ENCODE assay signal across 8 cellular contexts in the genomic region with DNA sequence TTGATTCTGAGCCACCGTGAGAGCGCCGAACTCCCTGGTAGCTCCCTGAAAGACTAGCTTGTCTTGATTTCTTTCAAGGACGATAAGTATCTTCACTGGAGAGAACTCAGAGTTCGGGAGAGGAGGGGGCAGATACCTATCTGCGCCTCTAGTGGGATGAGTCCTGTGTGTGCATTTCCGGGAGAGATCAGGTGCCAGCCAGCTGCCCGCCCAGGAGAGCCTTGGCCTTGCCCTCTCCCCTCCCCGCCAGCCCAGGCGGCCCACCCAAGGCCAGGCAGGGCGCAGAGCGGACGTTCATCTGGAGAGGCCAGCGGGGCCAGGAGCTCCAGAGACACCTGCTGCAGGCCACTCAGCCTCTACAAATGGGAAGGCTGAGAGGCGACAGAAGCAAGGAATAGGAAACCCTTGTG. TPM values are rescaled to one million over a fixed set of nuclear protein-coding genes. Genes with fewer than 3 reads are reported as not detected.
A peak's percentile ranks its signal among the peaks of the same experiment; 100 is the strongest.
DNase-seq lines count a peak whose midpoint lies in the region; ATAC-seq and TF ChIP-seq lines count a peak whose summit lies in the region.

No MANE protein-coding gene starts in this region.

- no peak for ATAC-seq in GM21390 (IDR thresholded peaks at IDR 0.05; ENCODE audit: unreplicated experiment)
- ATAC-seq in GM21786 (IDR thresholded peaks at IDR 0.05; ENCODE audit: unreplicated experiment) = no peak
- ATAC-seq in HG03520 (IDR thresholded peaks at IDR 0.05; ENCODE audit: unreplicated experiment) = no peak

- peaks cover 33% of the 10 kb centered on the region for H3K4me1 ChIP-seq in ectodermal cell (ENCODE audit: control insufficient read depth, insufficient read depth, low read length)
- H3K4me1 ChIP-seq in muscle layer of duodenum (ENCODE audit: control insufficient read depth in 1 of 2, insufficient read depth in 2 of 2, low read length in 2 of 2) = peaks cover 13 to 53% of the 10 kb centered on the region in 2 donors

- H3K9me3 ChIP-seq in ectodermal cell (ENCODE audit: control insufficient read depth, low read length) (no peaks in the 10 kb centered on the region), muscle layer of duodenum (ENCODE audit: control insufficient read depth in 1 of 2, low read length in 2 of 2) (no peaks in the 10 kb centered on the region)

- in situ Hi-C loops in GM13976 (cut with MboI; ENCODE audit: low sequenced_read_pairs, unreplicated experiment) = loop anchor here (10.0 kb wide), 1 partner anchor 84 kb away; no protein-coding TSS in a partner anchor

- H3K27me3 ChIP-seq in ectodermal cell (ENCODE audit: control insufficient read depth, insufficient read depth, low read length, poor library complexity, severe bottlenecking) (peaks cover 57% of the 10 kb centered on the region), muscle layer of duodenum (ENCODE audit: low read depth, low read length) (no peaks in the 10 kb centered on the region)

- H3K4me3 ChIP-seq in ectodermal cell (ENCODE audit: insufficient read depth, low read depth, low read length) (peak overlapping the region; percentile 54), muscle layer of duodenum (ENCODE audit: low read depth in 1 of 2, low read length in 2 of 2) (peak overlapping the region; percentile 82 to 94)

- H3K27ac ChIP-seq in ectodermal cell (ENCODE audit: insufficient read depth, low read depth, low read length, poor library complexity, severe bottlenecking) (no peak overlapping the region), muscle layer of duodenum (ENCODE audit: low read length) (peak overlapping the region; percentile 76)

- DNase-seq in DMS153 (lab: John Stamatoyannopoulos, UW) (peak; percentile 37), NCI-H345 treated with DMSO at 0.1 percent for 48 hours (lab: John Stamatoyannopoulos, UW; ENCODE audit: unreplicated experiment) (peak; percentile 46), GM13976 (ENCODE audit: low spot score) (no peak)

- no peaks in the 10 kb centered on the region for H3K36me3 ChIP-seq in ectodermal cell (ENCODE audit: control insufficient read depth, insufficient read depth, low read length)
- H3K36me3 ChIP-seq in muscle layer of duodenum (ENCODE audit: control insufficient read depth in 1 of 2, insufficient read depth in 2 of 2, low read length in 2 of 2) = no peaks in the 10 kb centered on the region

- 10 to 14% methylated on average over 15 of the region's 15 CpGs for WGBS in ectodermal cell, 2 experiments

- no peak for TF ChIP-seq CTCF in GM13976 (IDR thresholded peaks at IDR 0.05; ENCODE audit: borderline replicate concordance, control extremely low read depth, extremely low read depth, insufficient read depth, missing control alignments)

RNA-seq across cellular contexts. Expression of a gene that starts 1.0 kb away (rescaled TPM):
- polyA plus RNA-seq in ectodermal cell (2013, experiment 1 of 4) = 10.2 TPM
- polyA plus RNA-seq in ectodermal cell (2013, experiment 2 of 4) = 8.6 TPM
- polyA plus RNA-seq in ectodermal cell (2013, experiment 3 of 4) = 6.3 TPM
- 7.8 TPM for polyA plus RNA-seq in ectodermal cell (2013, experiment 4 of 4)
